8 cellular contexts compared by ENCODE assay signal in genomic region chr14:77616454-77617229, GRCh38. TPM values are rescaled to one million over a fixed set of nuclear protein-coding genes. Genes with fewer than 3 reads are reported as not detected.
A peak's percentile ranks its signal among the peaks of the same experiment; 100 is the strongest.
DNase-seq lines count a peak whose midpoint lies in the region; ATAC-seq, FAIRE-seq and TF ChIP-seq lines count a peak whose summit lies in the region.

Gene SPTLC2, minus strand, starts transcription at chr14:77616637. Its CDS starts 58 bp downstream, at chr14:77616579.

- no peaks in the 10 kb centered on the region for H3K27me3 Mint-ChIP-seq in T-cell

- H2BK120ac ChIP-seq in trophoblast cell (ENCODE audit: insufficient read depth, low read length, poor library complexity): peak within 1 kb of the TSS; percentile 73

- H3K36me3 ChIP-seq in adrenal gland (replicated peaks in 1 of 2) (no peaks in the 10 kb centered on the region), trophoblast cell (ENCODE audit: control insufficient read depth in 1 of 2, insufficient read depth in 2 of 2, low read length in 2 of 2) (no peaks in the 10 kb centered on the region), transverse colon (no peaks in the 10 kb centered on the region)

- H3K18ac ChIP-seq in trophoblast cell (ENCODE audit: low read length): peak within 1 kb of the TSS; percentile 91

- peak in 1 of 6 experiments; percentile 7 for TF ChIP-seq CTCF in adrenal gland (IDR thresholded peaks at IDR 0.05)
- no peak for TF ChIP-seq CTCF in transverse colon (IDR thresholded peaks at IDR 0.05)

- no peak within 1 kb of the TSS for H2BK12ac ChIP-seq in trophoblast cell (ENCODE audit: low read length)

- H3K4me3 ChIP-seq in adrenal gland (peak within 1 kb of the TSS; percentile 28 to 94 (median 80)), trophoblast cell (ENCODE audit: low read depth, low read length) (peak within 1 kb of the TSS; percentile 100), transverse colon (peak within 1 kb of the TSS; percentile 38 to 95 (median 88))

- H3K9ac ChIP-seq in trophoblast cell (ENCODE audit: low read length): peak within 1 kb of the TSS; percentile 90

- peak within 1 kb of the TSS; percentile 87 to 89 for H3K27ac Mint-ChIP-seq in T-cell

- peak within 1 kb of the TSS; percentile 82 for H3K4ac ChIP-seq in trophoblast cell (ENCODE audit: low read depth, low read length)

- no peaks in the 10 kb centered on the region for H3K9me3 Mint-ChIP-seq in T-cell

- H4K8ac ChIP-seq in trophoblast cell (ENCODE audit: low read depth, low read length): peak within 1 kb of the TSS; percentile 86

- peaks cover 44 to 46% (median 45%) of the 10 kb centered on the region in 3 donors for H3K4me1 Mint-ChIP-seq in T-cell

- H3K79me1 ChIP-seq in trophoblast cell (ENCODE audit: low read length): peaks cover 7% of the 10 kb centered on the region

- 0 to 3% (median 0%) methylated on average over 15 to 58 of the region's 58 CpGs for WGBS in adrenal gland, 4 donors
- no CpG with 5 or more reads among the region's 58 CpGs for WGBS in trophoblast cell (ENCODE audit: extremely low coverage, insufficient coverage, insufficient read length)
- 1% methylated on average over 40 of the region's 58 CpGs; no CpG with 5 or more reads in 1 of the 2 donors for WGBS in transverse colon (ENCODE audit: low coverage in 1 of 2), 2 donors

- H3K27ac ChIP-seq in adrenal gland (peak within 1 kb of the TSS; percentile 36 to 90 (median 63)), trophoblast cell (ENCODE audit: low read depth, low read length) (peak within 1 kb of the TSS; percentile 81), transverse colon (peak within 1 kb of the TSS; percentile 87 to 93 (median 92))

- no peaks in the 10 kb centered on the region for H3K36me3 Mint-ChIP-seq in T-cell

- POLR2A ChIA-PET in T-cell (lab: Charles Lee): interaction anchor here (0.5 to 0.7 kb wide), 2 partner anchors 17 to 37 kb away, joined by 3 to 4 read pairs; no protein-coding TSS in a partner anchor

- ATAC-seq in HG02852 (IDR thresholded peaks at IDR 0.05; ENCODE audit: unreplicated experiment) (peak; percentile 95), T-cell (replicated peaks in 1 of 4) (peak; percentile 95 to 98 (median 95))

- in situ Hi-C loops in transverse colon (cut with MboI; ENCODE audit: low pct_ligation_motif_present in 1 of 4, low pct_unique_long_range_greater_than_20kb in 1 of 4, low sequenced_read_pairs in 3 of 4): no loop called here

- peaks cover 0 to 26% of the 10 kb centered on the region in 2 donors for H3K4me1 ChIP-seq in adrenal gland (replicated peaks in 1 of 2)
- H3K4me1 ChIP-seq in trophoblast cell (ENCODE audit: control insufficient read depth in 1 of 2, insufficient read depth in 2 of 2, low read length in 2 of 2): no peaks in the 10 kb centered on the region
- peaks cover 9 to 43% (median 26%) of the 10 kb centered on the region in 4 donors for H3K4me1 ChIP-seq in transverse colon

- H3K4me2 ChIP-seq in trophoblast cell (ENCODE audit: low read length): peak within 1 kb of the TSS; percentile 75

- peak within 1 kb of the TSS; percentile 65 for H2BK5ac ChIP-seq in trophoblast cell (ENCODE audit: low read depth, low read length, poor library complexity)

- no peaks in the 10 kb centered on the region for H3K9me3 ChIP-seq in adrenal gland (replicated peaks in 1 of 3)
- no peaks in the 10 kb centered on the region for H3K9me3 ChIP-seq in trophoblast cell (ENCODE audit: insufficient read depth, low read depth, low read length)
- no peaks in the 10 kb centered on the region for H3K9me3 ChIP-seq in transverse colon

- peak; percentile 93 for FAIRE-seq in GM12892 (lab: Jason Lieb, UNC)

- peak within 1 kb of the TSS; percentile 80 for H2AFZ ChIP-seq in trophoblast cell (ENCODE audit: insufficient read depth, low read length, poor library complexity)

- peak within 1 kb of the TSS; percentile 77 for H4K91ac ChIP-seq in trophoblast cell (ENCODE audit: low read depth, low read length)

- H3K14ac ChIP-seq in trophoblast cell (ENCODE audit: low read length): peak within 1 kb of the TSS; percentile 91

- peak within 1 kb of the TSS; percentile 84 to 96 (median 89) for H3K4me3 Mint-ChIP-seq in T-cell

- TF ChIP-seq POLR2A in GM12892 (IDR thresholded peaks at IDR 0.05; ENCODE audit: low read depth, low read length): peak; percentile 68
- peak; percentile 49 to 81 for TF ChIP-seq POLR2A in adrenal gland (IDR thresholded peaks at IDR 0.05)
- TF ChIP-seq POLR2A in transverse colon (IDR thresholded peaks at IDR 0.05): peak; percentile 90

- H4K12ac ChIP-seq in trophoblast cell (ENCODE audit: low read depth, low read length): peak within 1 kb of the TSS; percentile 89

- H2AK5ac ChIP-seq in trophoblast cell (ENCODE audit: low read length): no peak within 1 kb of the TSS

- peak; percentile 97 for DNase-seq in GM12892 (ENCODE audit: insufficient read length)
- peak; percentile 95 for DNase-seq in NCI-H1436 treated with DMSO at 0.1 percent for 48 hours (lab: John Stamatoyannopoulos, UW)
- peak; percentile 88 to 99 (median 97) for DNase-seq in T-cell
- DNase-seq in adrenal gland: peak; percentile 98 to 100 (median 100)
- DNase-seq in cardiac septum (ENCODE audit: low spot score): peak; percentile 99
- peak; percentile 99 to 100 for DNase-seq in trophoblast cell
- DNase-seq in transverse colon: peak; percentile 98

- CTCF ChIA-PET in T-cell (lab: Charles Lee): interaction anchor here in 1 of 2 donors (1.5 kb wide), 1 partner anchor 9 kb away, joined by 5 read pairs; no protein-coding TSS in a partner anchor

- H3K27me3 ChIP-seq in adrenal gland: no peaks in the 10 kb centered on the region
- no peaks in the 10 kb centered on the region for H3K27me3 ChIP-seq in trophoblast cell (ENCODE audit: insufficient read depth, low read length)
- no peaks in the 10 kb centered on the region for H3K27me3 ChIP-seq in transverse colon

- intact Hi-C loops in adrenal gland (cut with DNase I): no loop called here
- intact Hi-C loops in cardiac septum (cut with DNase I): loop anchor here (1.0 kb wide), 1 partner anchor 26 kb away; no protein-coding TSS in a partner anchor
- intact Hi-C loops in transverse colon (cut with DNase I; ENCODE audit: low total_unique reads): no loop called here

- H3K79me2 ChIP-seq in trophoblast cell (ENCODE audit: control insufficient read depth, insufficient read depth, low read length, poor library complexity): peaks cover 5% of the 10 kb centered on the region

- TF ChIP-seq EP300 in transverse colon (IDR thresholded peaks at IDR 0.05; ENCODE audit: low read depth): no peak

- H3K23ac ChIP-seq in trophoblast cell (ENCODE audit: low read length): no peak within 1 kb of the TSS

RNA-seq across cellular contexts. Expression of gene SPTLC2, which starts in this region (rescaled TPM):
- 11.1 TPM for polyA plus RNA-seq in GM12892 (2012; ENCODE audit: missing spikeins)
- total RNA-seq in T-cell (10 to 100 TPM; 20.8 to 33.7 (median 26.2) TPM), adrenal gland (10 to 100 TPM; 22.8 to 61.9 (median 40.6) TPM), cardiac septum (13.5 TPM), transverse colon (10 to 100 TPM; 14.5 to 51.3 (median 35.8) TPM)
- 10 to 100 TPM in 1 of 3 donors, 1 to 10 TPM in 2; 7.1 to 18.3 (median 8.6) TPM for polyA plus RNA-seq in adrenal gland
- 15.6 and 15.9 TPM in 2 replicates for polyA plus RNA-seq in trophoblast cell (2013)

Comparison
In these comparisons a context has a peak if more than half of its experiments do, and no peak if none do; other contexts are left out.
1. Peak in every context shown above with its lines: DNase-seq, ATAC-seq, H3K4me3 ChIP-seq and H3K27ac ChIP-seq.